ENCODE assay signal across 1 cellular context in genomic region chr1:241519308-241520079, GRCh38.
TF ChIP-seq lines count a peak whose summit lies in the region.

FH (minus strand) TSS chr1:241519755; CDS start chr1:241519722, 33 bp downstream.

TF ChIP-seq in HepG2, 621 proteins besides CTCF, POLR2A, EP300 and RAD21 (continued from another document and continues in another):
- TF ChIP-seq ZNF407 (CRISPR knock-in tag; IDR thresholded peaks at IDR 0.05; ENCODE audit: not compliant biosample characterization) (peak; percentile 54), NAIF1 (CRISPR knock-in tag; IDR thresholded peaks at IDR 0.05; ENCODE audit: borderline replicate concordance) (0 out of 2 replicates have a peak, but pooled peaks have one; percentile 62), SOX6 (IDR thresholded peaks at IDR 0.05) (no peak), SOX6 (CRISPR knock-in tag; IDR thresholded peaks at IDR 0.05) (no peak; the same call in 1 of the 2 replicates), ELK4 (CRISPR knock-in tag; IDR thresholded peaks at IDR 0.05; ENCODE audit: borderline replicate concordance) (no peak), ATF6 (CRISPR knock-in tag; conservative IDR thresholded peaks at IDR 0.05) (no peak), HNRNPL (IDR thresholded peaks at IDR 0.05; ENCODE audit: low read depth, low read length) (no peak), GFI1 (CRISPR knock-in tag; IDR thresholded peaks at IDR 0.05; ENCODE audit: borderline replicate concordance) (peak; percentile 35; the same call in 1 of the 2 replicates), ZNF614 (CRISPR knock-in tag; IDR thresholded peaks at IDR 0.05; ENCODE audit: borderline replicate concordance) (0 out of 2 replicates have a peak, but pooled peaks have one; percentile 28), ARNT (IDR thresholded peaks at IDR 0.05) (no peak), ETV5 (CRISPR knock-in tag; IDR thresholded peaks at IDR 0.05; ENCODE audit: borderline replicate concordance) (peak; percentile 30; the same call in 1 of the 2 replicates), ZNF18 (CRISPR knock-in tag; IDR thresholded peaks at IDR 0.05; ENCODE audit: insufficient replicate concordance) (peak; percentile 44), ZBTB39 (CRISPR knock-in tag; IDR thresholded peaks at IDR 0.05) (0 out of 2 replicates have a peak, but pooled peaks have one; percentile 46), GABPB1 (CRISPR knock-in tag; IDR thresholded peaks at IDR 0.05) (peak; percentile 81; the same call in 1 of the 2 replicates), ZNF510 (CRISPR knock-in tag; IDR thresholded peaks at IDR 0.05; ENCODE audit: low read depth) (peak; percentile 64; the same call in 1 of the 2 replicates), ZUFSP (CRISPR knock-in tag; IDR thresholded peaks at IDR 0.05; ENCODE audit: borderline replicate concordance) (no peak), ZNF83 (CRISPR knock-in tag; IDR thresholded peaks at IDR 0.05; ENCODE audit: borderline replicate concordance) (peak; percentile 93; the same call in 1 of the 2 replicates), MYNN (CRISPR knock-in tag; IDR thresholded peaks at IDR 0.05; ENCODE audit: low read depth) (no peak), ZNF280D (CRISPR knock-in tag; IDR thresholded peaks at IDR 0.05) (no peak), TOE1 (CRISPR knock-in tag; IDR thresholded peaks at IDR 0.05) (no peak), ZNF124 (CRISPR knock-in tag; IDR thresholded peaks at IDR 0.05) (no peak), CEBPZ (IDR thresholded peaks at IDR 0.05; ENCODE audit: low read length) (no peak), ZBTB8A (CRISPR knock-in tag; IDR thresholded peaks at IDR 0.05; ENCODE audit: borderline replicate concordance, low read depth) (no peak), HNF4G (IDR thresholded peaks at IDR 0.05; ENCODE audit: borderline replicate concordance, low read depth, low read length) (no peak), HNF4G (CRISPR knock-in tag; IDR thresholded peaks at IDR 0.05; ENCODE audit: borderline replicate concordance, low read depth) (no peak), ZNF558 (CRISPR knock-in tag; IDR thresholded peaks at IDR 0.05; ENCODE audit: borderline replicate concordance) (no peak)
